ENCODE assay signal across 8 cellular contexts in the genomic region with DNA sequence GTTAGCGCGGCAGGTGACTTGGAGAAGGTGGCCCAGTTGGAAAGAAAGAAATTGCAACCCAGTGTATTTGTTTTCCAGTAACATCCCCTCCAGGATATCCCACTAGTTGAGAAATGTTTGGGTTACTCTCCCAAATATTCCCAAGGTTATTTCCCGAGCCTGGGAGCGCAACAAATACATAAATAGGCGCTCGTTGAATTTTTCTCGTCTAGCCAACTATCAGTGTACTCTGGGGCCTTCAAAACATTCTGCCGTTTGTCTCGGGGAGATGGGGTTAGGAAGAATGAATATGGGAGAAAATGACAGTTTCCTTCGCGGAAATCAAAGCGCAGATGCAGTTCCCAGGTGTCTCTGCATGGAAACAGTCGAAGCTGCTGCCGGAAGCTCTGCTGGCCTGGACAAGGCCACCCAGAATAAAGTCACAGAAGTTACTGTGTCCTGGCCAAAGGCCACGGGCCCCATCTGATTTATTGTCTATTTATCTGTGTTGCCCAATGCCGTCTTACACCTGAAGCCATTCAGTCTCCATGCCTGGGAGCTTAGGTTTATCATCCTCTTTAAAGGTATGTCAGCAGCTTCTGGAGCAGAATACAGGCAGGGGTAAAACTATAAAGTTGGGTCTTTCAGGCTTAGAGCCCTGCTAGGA. TPM values are rescaled to one million over a fixed set of nuclear protein-coding genes. Genes with fewer than 3 reads are reported as not detected.
DNase-seq lines count a peak whose midpoint lies in the region; ATAC-seq and TF ChIP-seq lines count a peak whose summit lies in the region.

No MANE protein-coding gene starts in this region.

- H3K4me3 ChIP-seq in adrenal gland (peak overlapping the region in 1 of 4 donors; percentile 69), kidney epithelial cell (ENCODE audit: low read depth, low read length) (peak overlapping the region; percentile 61)

- peaks cover 33% of the 10 kb centered on the region for H3K27me3 Mint-ChIP-seq in T-helper 1 cell treated with Interleukin-12 subunit alpha and Interleukin-12 subunit beta and Interleukin-4 antibody, amounts not matched to agents 30 μg/mL and 1 μg/mL, for 36 hours (ENCODE audit: low read depth)
- H3K27me3 Mint-ChIP-seq in stimulated activated naive B cell treated with anti-CD40 and anti-IgM and Interleukin-4, amounts not matched to agents 10 μg/mL and 1 μg/mL and 100 μg/mL, for 72 hours = peaks cover 12 to 17% of the 10 kb centered on the region in 2 donors

- DNase-seq in T-helper 1 cell (no peak), adrenal gland (peak in 5 of 7 donors; percentile 23 to 54 (median 34)), kidney epithelial cell (ENCODE audit: low read depth) (no peak), NCI-H1048 (lab: John Stamatoyannopoulos, UW) (no peak), nucleus accumbens (lab: John Stamatoyannopoulos, UW) (no peak)
- DNase-seq in stimulated activated naive B cell treated with anti-CD40 and anti-IgM and Interleukin-4, amounts not matched to agents 10 μg/mL and 1 μg/mL and 100 μg/mL, for 72 hours = no peak

- TF ChIP-seq CTCF in adrenal gland (IDR thresholded peaks at IDR 0.05) (no peak), kidney epithelial cell (IDR thresholded peaks at IDR 0.05; ENCODE audit: insufficient read depth, low read length, poor library complexity, severe bottlenecking) (no peak)

- H3K9me3 Mint-ChIP-seq in T-helper 1 cell treated with Interleukin-12 subunit alpha and Interleukin-12 subunit beta and Interleukin-4 antibody, amounts not matched to agents 30 μg/mL and 1 μg/mL, for 36 hours = no peaks in the 10 kb centered on the region
- no peaks in the 10 kb centered on the region for H3K9me3 Mint-ChIP-seq in stimulated activated naive B cell treated with anti-CD40 and anti-IgM and Interleukin-4, amounts not matched to agents 10 μg/mL and 1 μg/mL and 100 μg/mL, for 72 hours

- H3K36me3 ChIP-seq in adrenal gland (replicated peaks in 1 of 2) (no peaks in the 10 kb centered on the region), kidney epithelial cell (ENCODE audit: control insufficient read depth, insufficient read depth, low read length) (no peaks in the 10 kb centered on the region)

- no peak for ATAC-seq in stimulated activated naive B cell treated with anti-CD40 and anti-IgM and Interleukin-4, amounts not matched to agents 10 μg/mL and 1 μg/mL and 100 μg/mL, for 72 hours (replicated peaks)
- no peak for ATAC-seq in GM18498 (IDR thresholded peaks at IDR 0.05; ENCODE audit: unreplicated experiment)

- H3K9me3 ChIP-seq in adrenal gland (replicated peaks in 1 of 3) = no peaks in the 10 kb centered on the region

- H3K27me3 ChIP-seq in adrenal gland = no peaks in the 10 kb centered on the region
- H3K27me3 ChIP-seq in kidney epithelial cell (ENCODE audit: control insufficient read depth, insufficient read depth, low read length) = peaks cover 3% of the 10 kb centered on the region

- peak overlapping the region; percentile 38 for H3K4me3 Mint-ChIP-seq in T-helper 1 cell treated with Interleukin-12 subunit alpha and Interleukin-12 subunit beta and Interleukin-4 antibody, amounts not matched to agents 30 μg/mL and 1 μg/mL, for 36 hours
- H3K4me3 Mint-ChIP-seq in stimulated activated naive B cell treated with anti-CD40 and anti-IgM and Interleukin-4, amounts not matched to agents 10 μg/mL and 1 μg/mL and 100 μg/mL, for 72 hours = peak overlapping the region; percentile 87 to 94

- intact Hi-C loops in adrenal gland (cut with DNase I) = loop anchor here (5.0 to 10.0 kb wide), 2 partner anchors 41 to 84 kb away; no protein-coding TSS in a partner anchor

- no peak overlapping the region for H3K27ac Mint-ChIP-seq in T-helper 1 cell treated with Interleukin-12 subunit alpha and Interleukin-12 subunit beta and Interleukin-4 antibody, amounts not matched to agents 30 μg/mL and 1 μg/mL, for 36 hours
- no peak overlapping the region for H3K27ac Mint-ChIP-seq in stimulated activated naive B cell treated with anti-CD40 and anti-IgM and Interleukin-4, amounts not matched to agents 10 μg/mL and 1 μg/mL and 100 μg/mL, for 72 hours

- 36 to 51% (median 40%) methylated on average over 13 to 16 of the region's 16 CpGs for WGBS in adrenal gland, 4 donors

- H3K27ac ChIP-seq in adrenal gland = no peak overlapping the region

- peaks cover 4% of the 10 kb centered on the region for H3K4me1 Mint-ChIP-seq in T-helper 1 cell treated with Interleukin-12 subunit alpha and Interleukin-12 subunit beta and Interleukin-4 antibody, amounts not matched to agents 30 μg/mL and 1 μg/mL, for 36 hours (ENCODE audit: low read depth)
- peaks cover 5% of the 10 kb centered on the region in 2 donors for H3K4me1 Mint-ChIP-seq in stimulated activated naive B cell treated with anti-CD40 and anti-IgM and Interleukin-4, amounts not matched to agents 10 μg/mL and 1 μg/mL and 100 μg/mL, for 72 hours

- no peaks in the 10 kb centered on the region for H3K36me3 Mint-ChIP-seq in T-helper 1 cell treated with Interleukin-12 subunit alpha and Interleukin-12 subunit beta and Interleukin-4 antibody, amounts not matched to agents 30 μg/mL and 1 μg/mL, for 36 hours (ENCODE audit: low read depth)
- H3K36me3 Mint-ChIP-seq in stimulated activated naive B cell treated with anti-CD40 and anti-IgM and Interleukin-4, amounts not matched to agents 10 μg/mL and 1 μg/mL and 100 μg/mL, for 72 hours = peaks cover 3 to 7% of the 10 kb centered on the region in 2 donors

- peaks cover 0 to 16% of the 10 kb centered on the region in 2 donors for H3K4me1 ChIP-seq in adrenal gland (replicated peaks in 1 of 2)

- TF ChIP-seq POLR2A in adrenal gland (IDR thresholded peaks at IDR 0.05) = no peak

RNA-seq across cellular contexts. Expression of a gene that starts 1.0 kb away (rescaled TPM):
- total RNA-seq in adrenal gland (10 to 100 TPM in 1 of 8 donors, 1 to 10 TPM in 7; 1.1 to 12.7 (median 7.0) TPM), kidney epithelial cell (8.4 and 8.9 TPM in 2 replicates)
- 1 to 10 TPM; 4.5 to 7.7 (median 7.3) TPM for polyA plus RNA-seq in adrenal gland

RNA-seq across cellular contexts. Expression of a gene that starts 57.0 kb away (rescaled TPM):
- total RNA-seq in adrenal gland (10 to 100 TPM; 18.3 to 48.6 (median 29.8) TPM), kidney epithelial cell (8.7 and 8.9 TPM in 2 replicates)
- 10 to 100 TPM; 13.7 to 46.1 (median 23.5) TPM for polyA plus RNA-seq in adrenal gland

Comparison
In these comparisons a context has a peak if more than half of its experiments do, and no peak if none do; other contexts are left out.
1. DNase-seq: peak in adrenal gland (5 of 7); none in T-helper 1 cell (0 of 5), kidney epithelial cell (single experiment), stimulated activated naive B cell treated with anti-CD40 and anti-IgM and Interleukin-4, amounts not matched to agents 10 μg/mL and 1 μg/mL and 100 μg/mL, for 72 hours (single experiment), NCI-H1048 (single experiment) and nucleus accumbens (0 of 56).